Comparison of ENCODE assay signal across 23 cellular contexts in genomic region chr5:22521521-22521920, GRCh38.
"Had no signal": no experiment of that assay in that cellular context is flagged by ENCODE, and none has a peak within 500 bp of the region (broad histone marks: within the 10 kb centered on the region; RNA-seq: fewer than 3 reads in every experiment).

No MANE protein-coding gene starts in this region.

- H3K4me3 ChIP-seq: gastrocnemius medialis, heart right ventricle, mucosa of descending colon, right atrium auricular region, sigmoid colon, skin epidermis, testis, tibial nerve, upper lobe of right lung, vagina had no signal

- ATAC-seq: gastrocnemius medialis; heart right ventricle; left lobe of liver; mucosa of descending colon; naive thymus-derived CD8-positive, alpha-beta T cell; stimulated activated naive B cell treated with anti-CD40 and anti-IgM and Interleukin-4, amounts not matched to agents 10 μg/mL and 1 μg/mL and 100 μg/mL, for 72 hours; stimulated activated naive CD8-positive, alpha-beta T cell treated with anti-CD3 and anti-CD28 coated beads, Interleukin-15, amount 100 ng/mL, for 72 hours; upper lobe of right lung had no signal

- DNase-seq: effector CD4-positive, alpha-beta T cell; endodermal cell; erythroblast; gastrocnemius medialis; heart right ventricle; hypothalamus; islet precursor cell; mammary epithelial cell; mucosa of descending colon; naive thymus-derived CD8-positive, alpha-beta T cell; posterior cingulate gyrus; sigmoid colon; stimulated activated CD4-positive, alpha-beta T cell treated with anti-CD3 and anti-CD28 coated beads, Interleukin-2, amount 100 ng/mL, for 24 hours; stimulated activated CD4-positive, alpha-beta T cell treated with anti-CD3 and anti-CD28 coated beads, Interleukin-4, amount 100 ng/mL, for 4 hours; stimulated activated naive B cell treated with anti-CD40 and anti-IgM and Interleukin-4, amounts not matched to agents 10 μg/mL and 1 μg/mL and 100 μg/mL, for 72 hours; stimulated activated naive CD8-positive, alpha-beta T cell treated with anti-CD3 and anti-CD28 coated beads, Interleukin-15, amount 100 ng/mL, for 72 hours; testis; upper lobe of right lung had no signal
